In the genomic region with DNA sequence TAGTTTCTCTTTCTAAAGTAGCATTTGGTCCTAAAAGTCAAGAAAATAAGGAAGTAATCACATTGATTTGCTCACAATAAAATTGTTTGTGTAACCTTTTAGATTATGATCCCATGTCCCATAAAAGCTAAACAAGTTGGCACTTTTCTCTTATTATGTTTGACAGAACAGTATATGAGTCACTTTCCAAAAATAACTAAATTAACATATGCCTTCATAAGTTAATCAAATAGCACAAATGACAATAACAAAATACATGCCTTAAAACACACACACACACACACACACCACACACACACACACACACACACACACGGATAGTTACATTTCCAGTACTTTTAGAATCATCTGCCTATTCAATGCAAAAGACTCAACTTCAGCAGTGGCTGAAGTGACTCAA, we compare ENCODE assay signal across 1 cellular context.
TF ChIP-seq lines count a peak whose summit lies in the region.

No MANE protein-coding gene starts in this region.

TF ChIP-seq in H1, 55 proteins besides CTCF, POLR2A, EP300 and RAD21:
- TF ChIP-seq, protein P1, sequence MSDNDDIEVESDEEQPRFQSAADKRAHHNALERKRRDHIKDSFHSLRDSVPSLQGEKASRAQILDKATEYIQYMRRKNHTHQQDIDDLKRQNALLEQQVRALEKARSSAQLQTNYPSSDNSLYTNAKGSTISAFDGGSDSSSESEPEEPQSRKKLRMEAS (IDR thresholded peaks at IDR 0.05), result no peak
- no peak for TF ChIP-seq BRCA1 (IDR thresholded peaks at IDR 0.05; ENCODE audit: low read depth, low read length)
- TF ChIP-seq CHD2 (IDR thresholded peaks at IDR 0.05; ENCODE audit: low read length), result no peak
- no peak for TF ChIP-seq SIRT6 (IDR thresholded peaks at IDR 0.05; ENCODE audit: low read length)
- TF ChIP-seq CHD1 (IDR thresholded peaks at IDR 0.05; ENCODE audit: low read depth, low read length), result no peak
- TF ChIP-seq HDAC2 (IDR thresholded peaks at IDR 0.05; ENCODE audit: borderline replicate concordance in 1 of 2, low read depth in 2 of 2, low read length in 2 of 2), result no peak
- TF ChIP-seq FOSL1 (IDR thresholded peaks at IDR 0.05; ENCODE audit: insufficient read depth, low read depth, low read length), result no peak
- TF ChIP-seq PHF8 (conservative IDR thresholded peaks at IDR 0.05; ENCODE audit: low read depth, low read length), result no peak
- TF ChIP-seq, protein P2, sequence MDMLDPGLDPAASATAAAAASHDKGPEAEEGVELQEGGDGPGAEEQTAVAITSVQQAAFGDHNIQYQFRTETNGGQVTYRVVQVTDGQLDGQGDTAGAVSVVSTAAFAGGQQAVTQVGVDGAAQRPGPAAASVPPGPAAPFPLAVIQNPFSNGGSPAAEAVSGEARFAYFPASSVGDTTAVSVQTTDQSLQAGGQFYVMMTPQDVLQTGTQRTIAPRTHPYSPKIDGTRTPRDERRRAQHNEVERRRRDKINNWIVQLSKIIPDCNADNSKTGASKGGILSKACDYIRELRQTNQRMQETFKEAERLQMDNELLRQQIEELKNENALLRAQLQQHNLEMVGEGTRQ (IDR thresholded peaks at IDR 0.05; ENCODE audit: low read length), result no peak
- no peak for TF ChIP-seq TEAD4 (IDR thresholded peaks at IDR 0.05; ENCODE audit: low read depth, low read length)
- no peak for TF ChIP-seq SRF (IDR thresholded peaks at IDR 0.05; ENCODE audit: low read depth, low read length)
TF ChIP-seq in H1: peak in this region for 0.
